In genomic region chr14:90758028-90758889, GRCh38 we compare ENCODE assay signal across 8 cellular contexts. TPM values are rescaled to one million over a fixed set of nuclear protein-coding genes. Genes with fewer than 3 reads are reported as not detected.
DNase-seq lines count a peak whose midpoint lies in the region.

No MANE protein-coding gene starts in this region.

- no peaks in the 10 kb centered on the region for H3K36me3 ChIP-seq in HAP-1 (replicated peaks)
- no peaks in the 10 kb centered on the region for H3K36me3 ChIP-seq in MG63

- H3K9me3 ChIP-seq in HAP-1 (no peaks in the 10 kb centered on the region), MG63 (no peaks in the 10 kb centered on the region)

- in situ Hi-C loops in HAP-1 (cut with MboI; ENCODE audit: low sequenced_read_pairs), result no loop called here

- peak overlapping the region; percentile 96 for H3K27ac ChIP-seq in temporal lobe (ENCODE audit: low read depth, low read length)

- peak overlapping the region; percentile 26 for H3K4me3 ChIP-seq in HAP-1
- H3K4me3 ChIP-seq in MG63, result peak overlapping the region; percentile 41

- DNase-seq in GM03348 (ENCODE audit: low spot score), result peak; percentile 100
- peak; percentile 79 to 92 for DNase-seq in HAP-1 (ENCODE audit: low spot score in 2 of 2)
- DNase-seq in MG63, result peak; percentile 79
- peak; percentile 48 for DNase-seq in SHP77 treated with DMSO at 0.1 percent for 48 hours (lab: John Stamatoyannopoulos, UW)
- DNase-seq in activated naive CD4-positive, alpha-beta T cell treated with Interleukin-2 at 50 U/mL for 16 hours, result peak; percentile 95
- DNase-seq in germinal center (ENCODE audit: low spot score), result peak; percentile 99
- peak; percentile 84 for DNase-seq in occipital lobe (lab: John Stamatoyannopoulos, UW)

- peaks cover 8% of the 10 kb centered on the region for H3K4me1 ChIP-seq in HAP-1

- no peaks in the 10 kb centered on the region for H3K27me3 ChIP-seq in HAP-1 (ENCODE audit: low read depth)
- H3K27me3 ChIP-seq in MG63, result no peaks in the 10 kb centered on the region

RNA-seq across cellular contexts. Expression of gene TTC7B, which starts 58.0 kb away (rescaled TPM):
- 25.4 and 30.0 TPM in 2 replicates for total RNA-seq in MG63 (2014; rRNA removed; shearing (Covaris generic); ENCODE audit: low replicate concordance)
- total RNA-seq in occipital lobe (23.2 TPM), temporal lobe (11.6 TPM)

Comparison
In these comparisons a context has a peak if more than half of its experiments do, and no peak if none do; other contexts are left out.
1. Peak in every context shown above with its lines: DNase-seq, H3K4me3 ChIP-seq and H3K27ac ChIP-seq.
2. DNase-seq: peak in every context shown above with its lines; median percentile 100 in GM03348; 99 in germinal center; 95 in activated naive CD4-positive, alpha-beta T cell treated with Interleukin-2 at 50 U/mL for 16 hours; 86 in HAP-1; 84 in occipital lobe; 79 in MG63; 48 in SHP77 treated with DMSO at 0.1 percent for 48 hours.